Comparison of ENCODE assay signal across 24 cellular contexts in genomic region chr1:22815421-22816062, GRCh38.
DNase-seq lines count a peak whose midpoint lies in the region; ATAC-seq, FAIRE-seq and TF ChIP-seq lines count a peak whose summit lies in the region.
"Had no signal": no experiment of that assay in that cellular context is flagged by ENCODE, and none has a peak within 500 bp of the region (broad histone marks: within the 10 kb centered on the region; RNA-seq: fewer than 3 reads in every experiment).

No MANE protein-coding gene starts in this region.

- H3K27me3 ChIP-seq in K562 (ENCODE audit: control insufficient read depth in 2 of 2, insufficient read depth in 2 of 2, low read length in 2 of 2): peaks cover 2 to 21% of the 10 kb centered on the region in 2 experiments; a peak in 4 of 5 replicates
- H3K27me3 ChIP-seq in osteoblast (ENCODE audit: insufficient read depth, low read length): no peaks in the 10 kb centered on the region
- no peaks in the 10 kb centered on the region for H3K27me3 ChIP-seq in thyroid gland
- H3K27me3 ChIP-seq in HAP-1 (ENCODE audit: low read depth): no peaks in the 10 kb centered on the region
- H3K27me3 ChIP-seq: gastrocnemius medialis, tibial nerve had no signal

- no peak for FAIRE-seq in K562 (lab: Jason Lieb, UNC)
- FAIRE-seq: GM18507, H54, islet of Langerhans had no signal

- intact Hi-C loops in K562 (cut with micrococcal nuclease) (no loop called here), left ventricle myocardium superior (cut with micrococcal nuclease) (no loop called here), thyroid gland (cut with DNase I) (no loop called here)

- no peak overlapping the region for H2AFZ ChIP-seq in K562 (ENCODE audit: low read depth, low read length)
- H2AFZ ChIP-seq in osteoblast (ENCODE audit: low read length): no peak overlapping the region

- H3K4me2 ChIP-seq in K562 (ENCODE audit: insufficient read depth, low read length) (no peak overlapping the region), osteoblast (ENCODE audit: insufficient read depth, low read length) (no peak overlapping the region)

- H3K9ac ChIP-seq in K562 (ENCODE audit: insufficient read depth in 1 of 2, low read depth in 2 of 2, low read length in 2 of 2): no peak overlapping the region

- TF ChIP-seq POLR2A in K562 (conservative IDR thresholded peaks at IDR 0.05): no peak
- TF ChIP-seq POLR2A in thyroid gland (IDR thresholded peaks at IDR 0.05): no peak

- in situ Hi-C loops in K562 (cut with MboI): no loop called here
- in situ Hi-C loops in HAP-1 (cut with MboI; ENCODE audit: low sequenced_read_pairs): no loop called here

- POLR2A ChIA-PET in K562 (lab: Yijun Ruan, JAX): interaction anchor here (0.7 kb wide), 1 partner anchor 9 kb away, joined by 3 read pairs; no protein-coding TSS in a partner anchor

- no peak for TF ChIP-seq CTCF in K562 (IDR thresholded peaks at IDR 0.05 in 2 of 3, conservative IDR thresholded peaks at IDR 0.05 in 1 of 3; ENCODE audit: insufficient read depth in 2 of 3, low read depth in 1 of 3, low read length in 3 of 3)
- TF ChIP-seq CTCF in osteoblast (IDR thresholded peaks at IDR 0.05; ENCODE audit: extremely low read depth, low read depth, low read length): no peak
- no peak for TF ChIP-seq CTCF in thyroid gland (IDR thresholded peaks at IDR 0.05)

- H3K4me3 ChIP-seq in K562 (no peak overlapping the region), osteoblast (ENCODE audit: insufficient read depth, low read length) (no peak overlapping the region), thyroid gland (replicated peaks in 1 of 3) (no peak overlapping the region), HAP-1 (no peak overlapping the region)
- H3K4me3 ChIP-seq: gastrocnemius medialis, lung, tibial nerve had no signal

- no peak for TF ChIP-seq RAD21 in K562 (CRISPR knock-in tag; conservative IDR thresholded peaks at IDR 0.05 in 1 of 2, IDR thresholded peaks at IDR 0.05 in 1 of 2)

- ATAC-seq in K562: peak; percentile 25; the same call in 2 of the 3 replicates
- ATAC-seq in left ventricle myocardium superior: peak; percentile 67
- ATAC-seq in HG02571 (IDR thresholded peaks at IDR 0.05; ENCODE audit: unreplicated experiment): no peak
- ATAC-seq in HG03280 (IDR thresholded peaks at IDR 0.05; ENCODE audit: unreplicated experiment): no peak
- ATAC-seq: gastrocnemius medialis had no signal

- WGBS in K562 (ENCODE audit: insufficient coverage, low coverage, missing lambda C conversion rate): 3% methylated on average over 12 of the region's 12 CpGs
- 57 to 63% methylated on average over 11 of the region's 12 CpGs for WGBS in thyroid gland, 2 donors

- no peaks in the 10 kb centered on the region for H3K79me2 ChIP-seq in K562 (ENCODE audit: control insufficient read depth, insufficient read depth, low read length)
- H3K79me2 ChIP-seq in osteoblast (ENCODE audit: insufficient read depth, low read length): no peaks in the 10 kb centered on the region

- H3K27ac ChIP-seq in K562 (ENCODE audit: extremely low read depth, low read depth, low read length) (no peak overlapping the region), osteoblast (ENCODE audit: low read depth, low read length) (no peak overlapping the region), thyroid gland (peak overlapping the region; percentile 71 to 88 (median 74))
- H3K27ac ChIP-seq: gastrocnemius medialis had no signal

- DNase-seq in K562 (ENCODE audit: extremely low read depth in 1 of 4, low spot score in 3 of 4) (no peak), left ventricle myocardium superior (peak; percentile 57), osteoblast (ENCODE audit: insufficient read length, low spot score, missing footprints) (peak; percentile 65), thyroid gland (no peak), HAP-1 (ENCODE audit: low spot score in 2 of 2) (no peak), NCI-H2196 treated with DMSO at 0.1 percent for 48 hours (lab: John Stamatoyannopoulos, UW; ENCODE audit: unreplicated experiment) (no peak)
- DNase-seq: activated CD4-positive, alpha-beta T cell treated with anti-CD3 and anti-CD28 coated beads, Interleukin-2, amount 50 U/mL, for 48 hours; activated CD4-positive, CD25-positive, alpha-beta regulatory T cell; activated gamma-delta T cell treated with Interleukin-2 at 50 U/mL for 16 hours; CD4-positive, CD25-positive, alpha-beta regulatory T cell; central memory CD4-positive, alpha-beta T cell; erythroblast; gastrocnemius medialis; GDM1; NCI-H146; NCI-H2171; NCI-H526 treated with DMSO at 0.1 percent for 48 hours had no signal

- H4K20me1 ChIP-seq in K562 (replicated peaks; ENCODE audit: control insufficient read depth, insufficient read depth, low read length) (peaks cover 9% of the 10 kb centered on the region), osteoblast (ENCODE audit: insufficient read depth, low read length) (no peaks in the 10 kb centered on the region)

- no TSS peak for BruUV-seq in K562 (replicated peaks; lab: Mats Ljungman, UMichigan)

- H3K4me1 ChIP-seq in K562 (replicated peaks in 1 of 2; ENCODE audit: control insufficient read depth in 2 of 2, insufficient read depth in 2 of 2, low read length in 2 of 2): peaks cover 0 to 3% of the 10 kb centered on the region in 2 experiments; a peak in 1 of 5 replicates
- no peaks in the 10 kb centered on the region for H3K4me1 ChIP-seq in osteoblast (ENCODE audit: insufficient read depth, low read length)
- H3K4me1 ChIP-seq in thyroid gland: peaks cover 20 to 28% of the 10 kb centered on the region in 2 donors
- H3K4me1 ChIP-seq in HAP-1: no peaks in the 10 kb centered on the region
- H3K4me1 ChIP-seq: gastrocnemius medialis had no signal

- TF ChIP-seq EP300 in K562 (IDR thresholded peaks at IDR 0.05; ENCODE audit: low read length): no peak

- CTCF ChIA-PET in K562 (lab: Yijun Ruan, JAX; ENCODE audit: low intra/inter-chr PET ratio): no interaction called here

- no peaks in the 10 kb centered on the region for H3K36me3 ChIP-seq in K562 (ENCODE audit: control insufficient read depth, insufficient read depth, low read length)
- H3K36me3 ChIP-seq in osteoblast (ENCODE audit: insufficient read depth, low read length): no peaks in the 10 kb centered on the region
- no peaks in the 10 kb centered on the region for H3K36me3 ChIP-seq in thyroid gland
- no peaks in the 10 kb centered on the region for H3K36me3 ChIP-seq in HAP-1 (replicated peaks)
- H3K36me3 ChIP-seq: gastrocnemius medialis, tibial nerve had no signal

- H3K9me1 ChIP-seq in K562 (ENCODE audit: control insufficient read depth, insufficient read depth, low read length): no peaks in the 10 kb centered on the region

- H3K9me3 ChIP-seq in K562 (replicated peaks; ENCODE audit: control insufficient read depth, insufficient read depth, low read depth, low read length): no peaks in the 10 kb centered on the region
- no peaks in the 10 kb centered on the region for H3K9me3 ChIP-seq in osteoblast (ENCODE audit: low read depth, low read length)
- H3K9me3 ChIP-seq in thyroid gland: no peaks in the 10 kb centered on the region
- no peaks in the 10 kb centered on the region for H3K9me3 ChIP-seq in HAP-1
- H3K9me3 ChIP-seq: gastrocnemius medialis, tibial nerve had no signal

TF ChIP-seq in K562, 482 proteins besides CTCF, POLR2A, EP300 and RAD21:
- TF ChIP-seq BCOR (IDR thresholded peaks at IDR 0.05) (peak; percentile 66; the same call in 1 of the 2 replicates), RBM25 (IDR thresholded peaks at IDR 0.05; ENCODE audit: low read depth, low read length, severe bottlenecking) (peak; percentile 75), ZFP36 (IDR thresholded peaks at IDR 0.05; ENCODE audit: low read depth, low read length, partially characterized antibody) (peak; percentile 73), ESRRA (IDR thresholded peaks at IDR 0.05; ENCODE audit: borderline replicate concordance, low read depth) (no peak)
- TF ChIP-seq, protein P1, sequence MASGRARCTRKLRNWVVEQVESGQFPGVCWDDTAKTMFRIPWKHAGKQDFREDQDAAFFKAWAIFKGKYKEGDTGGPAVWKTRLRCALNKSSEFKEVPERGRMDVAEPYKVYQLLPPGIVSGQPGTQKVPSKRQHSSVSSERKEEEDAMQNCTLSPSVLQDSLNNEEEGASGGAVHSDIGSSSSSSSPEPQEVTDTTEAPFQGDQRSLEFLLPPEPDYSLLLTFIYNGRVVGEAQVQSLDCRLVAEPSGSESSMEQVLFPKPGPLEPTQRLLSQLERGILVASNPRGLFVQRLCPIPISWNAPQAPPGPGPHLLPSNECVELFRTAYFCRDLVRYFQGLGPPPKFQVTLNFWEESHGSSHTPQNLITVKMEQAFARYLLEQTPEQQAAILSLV (tag; IDR thresholded peaks at IDR 0.05): no peak

Comparison
In these comparisons a context has a peak if more than half of its experiments do, and no peak if none do; other contexts are left out.
1. ATAC-seq: peak in K562 (single experiment) and left ventricle myocardium superior (single experiment); none in HG02571 (single experiment) and HG03280 (single experiment).
2. DNase-seq: peak in left ventricle myocardium superior (single experiment) and osteoblast (single experiment); none in K562 (0 of 4), thyroid gland (0 of 2), HAP-1 (0 of 2) and NCI-H2196 treated with DMSO at 0.1 percent for 48 hours (single experiment).
3. H3K27ac ChIP-seq: peak in thyroid gland (3 of 3); none in K562 (single experiment) and osteoblast (single experiment).